In the genomic region with DNA sequence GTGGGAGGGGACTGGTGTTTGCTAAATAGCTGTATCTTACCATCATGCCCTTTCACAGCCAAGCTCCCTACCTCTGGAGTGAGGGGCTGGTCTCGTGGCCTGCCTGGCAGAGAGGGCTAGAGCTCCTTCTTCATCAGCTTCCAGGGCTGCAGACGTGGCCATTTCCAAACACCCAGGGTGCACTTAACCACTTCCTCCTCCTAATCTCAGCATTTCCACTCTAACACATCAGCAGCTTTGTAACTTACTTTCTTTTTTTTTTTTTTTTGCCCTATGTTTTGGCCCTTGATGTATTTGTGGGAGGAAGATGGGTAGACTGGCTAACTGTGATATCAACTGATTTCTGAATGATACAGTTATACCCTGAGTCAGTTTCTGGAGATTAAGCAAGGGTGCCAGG, we compare ENCODE assay signal across 21 cellular contexts. TPM values are rescaled to one million over a fixed set of nuclear protein-coding genes. Genes with fewer than 3 reads are reported as not detected.
DNase-seq lines count a peak whose midpoint lies in the region; ATAC-seq and TF ChIP-seq lines count a peak whose summit lies in the region.
"Had no signal": no experiment of that assay in that cellular context is flagged by ENCODE, and none has a peak within 500 bp of the region (broad histone marks: within the 10 kb centered on the region; RNA-seq: fewer than 3 reads in every experiment).

No MANE protein-coding gene starts in this region.

- intact Hi-C loops in CD14-positive monocyte (cut with micrococcal nuclease): no loop called here
- intact Hi-C loops in activated T-helper 1 cell treated with anti-CD3 and anti-CD28 coated beads, Interleukin-12 subunit alpha, Interleukin-12 subunit beta, Interleukin-2, Interleukin-4 antibody, amounts not matched to agents 30 ng/mL and 10 ng/mL and 1 ng/mL, durations not matched to agents 14 hours and 24 hours and 36 hours (cut with micrococcal nuclease): no loop called here
- intact Hi-C loops in PC-9 (cut with micrococcal nuclease; ENCODE audit: unreplicated experiment): no loop called here

- peaks cover 0 to 4% (median 0%) of the 10 kb centered on the region in 3 donors for H3K27me3 Mint-ChIP-seq in CD14-positive monocyte (ENCODE audit: low read depth in 3 of 3)
- H3K27me3 Mint-ChIP-seq in activated T-helper 1 cell treated with anti-CD3 and anti-CD28 coated beads, Interleukin-12 subunit alpha, Interleukin-12 subunit beta, Interleukin-2, Interleukin-4 antibody, amounts not matched to agents 30 ng/mL and 10 ng/mL and 1 ng/mL, durations not matched to agents 14 hours and 24 hours and 36 hours (ENCODE audit: insufficient read depth): no peaks in the 10 kb centered on the region
- H3K27me3 Mint-ChIP-seq: stimulated activated naive CD8-positive, alpha-beta T cell treated with anti-CD3 and anti-CD28 coated beads, Interleukin-15, Interleukin-2, amounts not matched to agents 100 ng/mL and 50 ng/mL, for 24 hours had no signal

- no TSS peak for BruUV-seq in PC-9 (replicated peaks; lab: Mats Ljungman, UMichigan)

- in situ Hi-C loops in KBM-7 (cut with MboI; ENCODE audit: low pct_unique_long_range_greater_than_20kb, low sequenced_read_pairs): no loop called here

- H3K4me3 Mint-ChIP-seq in CD14-positive monocyte: peak overlapping the region in 1 of 2 donors; percentile 80
- H3K4me3 Mint-ChIP-seq in activated T-helper 1 cell treated with anti-CD3 and anti-CD28 coated beads, Interleukin-12 subunit alpha, Interleukin-12 subunit beta, Interleukin-2, Interleukin-4 antibody, amounts not matched to agents 30 ng/mL and 10 ng/mL and 1 ng/mL, durations not matched to agents 14 hours and 24 hours and 36 hours: peak overlapping the region; percentile 20
- H3K4me3 Mint-ChIP-seq: activated T-cell treated with anti-CD3 and anti-CD28 coated beads, Interleukin-2, amount 50 U/mL, for 72 hours; HFFc6; stimulated activated naive CD8-positive, alpha-beta T cell treated with anti-CD3 and anti-CD28 coated beads, Interleukin-15, Interleukin-2, amounts not matched to agents 100 ng/mL and 50 ng/mL, for 24 hours; T-helper 1 cell treated with Interleukin-12 subunit alpha and Interleukin-12 subunit beta and Interleukin-4 antibody, amounts not matched to agents 30 μg/mL and 1 μg/mL, for 36 hours had no signal

- H3K36me3 ChIP-seq in PC-9 (ENCODE audit: low read depth): no peaks in the 10 kb centered on the region
- H3K36me3 ChIP-seq: ovary, vagina had no signal

- POLR2A ChIA-PET in PC-9 (lab: Charles Lee; ENCODE audit: unreplicated experiment): no interaction called here

- H3K4me3 ChIP-seq in PC-9: no peak overlapping the region
- H3K4me3 ChIP-seq: coronary artery, mucosa of descending colon, ovary, vagina had no signal

- no peak for DNase-seq in CD14-positive monocyte (ENCODE audit: low spot score)
- DNase-seq in KBM-7: peak; percentile 5
- DNase-seq in activated T-helper 1 cell treated with anti-CD3 and anti-CD28 coated beads, Interleukin-12 subunit alpha, Interleukin-12 subunit beta, Interleukin-2, Interleukin-4 antibody, amounts not matched to agents 30 ng/mL and 10 ng/mL and 1 ng/mL, durations not matched to agents 14 hours and 24 hours and 36 hours (ENCODE audit: low spot score): no peak
- peak; percentile 67 for DNase-seq in medulla oblongata (ENCODE audit: extremely low spot score)
- no peak for DNase-seq in NCI-H748 treated with DMSO at 0.1 percent for 48 hours (lab: John Stamatoyannopoulos, UW)
- DNase-seq in SK-N-DZ (ENCODE audit: low spot score): no peak
- no peak for DNase-seq in PC-9
- DNase-seq: activated CD4-positive, alpha-beta T cell treated with anti-CD3 and anti-CD28 coated beads, Interleukin-2, amount 50 U/mL, for 1 hour; activated T-cell treated with anti-CD3 and anti-CD28 coated beads, Interleukin-2, amount 50 U/mL, for 72 hours; erythroblast; HFFc6; islet precursor cell; mucosa of descending colon; NCI-H187 treated with DMSO at 0.1 percent for 48 hours; ovary had no signal

- H3K4me1 ChIP-seq in PC-9 (replicated peaks; ENCODE audit: insufficient read depth): no peaks in the 10 kb centered on the region
- H3K4me1 ChIP-seq: vagina had no signal

- peaks cover 50% of the 10 kb centered on the region for H3K4me1 Mint-ChIP-seq in CD14-positive monocyte
- H3K4me1 Mint-ChIP-seq in activated T-helper 1 cell treated with anti-CD3 and anti-CD28 coated beads, Interleukin-12 subunit alpha, Interleukin-12 subunit beta, Interleukin-2, Interleukin-4 antibody, amounts not matched to agents 30 ng/mL and 10 ng/mL and 1 ng/mL, durations not matched to agents 14 hours and 24 hours and 36 hours (ENCODE audit: low read depth): peaks cover 17% of the 10 kb centered on the region

- H2AFZ ChIP-seq in PC-9: no peak overlapping the region

- no peaks in the 10 kb centered on the region for H3K79me2 ChIP-seq in PC-9 (ENCODE audit: low read depth)

- H3K27ac Mint-ChIP-seq in CD14-positive monocyte: peak overlapping the region; percentile 6 to 92 (median 68)
- H3K27ac Mint-ChIP-seq in activated T-helper 1 cell treated with anti-CD3 and anti-CD28 coated beads, Interleukin-12 subunit alpha, Interleukin-12 subunit beta, Interleukin-2, Interleukin-4 antibody, amounts not matched to agents 30 ng/mL and 10 ng/mL and 1 ng/mL, durations not matched to agents 14 hours and 24 hours and 36 hours: peak overlapping the region; percentile 40
- H3K27ac Mint-ChIP-seq: activated T-cell treated with anti-CD3 and anti-CD28 coated beads, Interleukin-2, amount 50 U/mL, for 72 hours; HFFc6; stimulated activated naive CD8-positive, alpha-beta T cell treated with anti-CD3 and anti-CD28 coated beads, Interleukin-15, Interleukin-2, amounts not matched to agents 100 ng/mL and 50 ng/mL, for 24 hours; T-helper 1 cell treated with Interleukin-12 subunit alpha and Interleukin-12 subunit beta and Interleukin-4 antibody, amounts not matched to agents 30 μg/mL and 1 μg/mL, for 36 hours had no signal

- H3F3A ChIP-seq in PC-9 (ENCODE audit: insufficient read depth, low read depth): no peaks in the 10 kb centered on the region

- no peak overlapping the region for H3K4me2 ChIP-seq in PC-9

- H3K9me3 Mint-ChIP-seq in CD14-positive monocyte: no peaks in the 10 kb centered on the region
- no peaks in the 10 kb centered on the region for H3K9me3 Mint-ChIP-seq in activated T-helper 1 cell treated with anti-CD3 and anti-CD28 coated beads, Interleukin-12 subunit alpha, Interleukin-12 subunit beta, Interleukin-2, Interleukin-4 antibody, amounts not matched to agents 30 ng/mL and 10 ng/mL and 1 ng/mL, durations not matched to agents 14 hours and 24 hours and 36 hours
- H3K9me3 Mint-ChIP-seq: activated T-cell treated with anti-CD3 and anti-CD28 coated beads, Interleukin-2, amount 50 U/mL, for 72 hours; HFFc6; stimulated activated naive CD8-positive, alpha-beta T cell treated with anti-CD3 and anti-CD28 coated beads, Interleukin-15, Interleukin-2, amounts not matched to agents 100 ng/mL and 50 ng/mL, for 24 hours; T-helper 1 cell treated with Interleukin-12 subunit alpha and Interleukin-12 subunit beta and Interleukin-4 antibody, amounts not matched to agents 30 μg/mL and 1 μg/mL, for 36 hours had no signal

- H3K9me2 ChIP-seq in PC-9 (ENCODE audit: insufficient read depth): no peaks in the 10 kb centered on the region

- H3K27me3 ChIP-seq in PC-9 (ENCODE audit: insufficient read depth, low read depth): no peaks in the 10 kb centered on the region
- H3K27me3 ChIP-seq: ovary, vagina had no signal

- H3K9me3 ChIP-seq in PC-9 (ENCODE audit: insufficient read depth, low read depth): no peaks in the 10 kb centered on the region
- H3K9me3 ChIP-seq: mucosa of descending colon, ovary, vagina had no signal

- ATAC-seq in HG02973 (IDR thresholded peaks at IDR 0.05; ENCODE audit: unreplicated experiment): no peak
- ATAC-seq: activated T-cell treated with anti-CD3 and anti-CD28 coated beads, Interleukin-2, amount 50 U/mL, for 72 hours; mucosa of descending colon had no signal

- no peak for TF ChIP-seq CTCF in CD14-positive monocyte (IDR thresholded peaks at IDR 0.05)
- TF ChIP-seq CTCF in PC-9 (conservative IDR thresholded peaks at IDR 0.05): no peak

- no peak overlapping the region for H3K27ac ChIP-seq in PC-9
- H3K27ac ChIP-seq: coronary artery, ovary, vagina had no signal

- peaks cover 35 to 42% of the 10 kb centered on the region in 2 donors for H3K36me3 Mint-ChIP-seq in CD14-positive monocyte
- peaks cover 6% of the 10 kb centered on the region for H3K36me3 Mint-ChIP-seq in activated T-helper 1 cell treated with anti-CD3 and anti-CD28 coated beads, Interleukin-12 subunit alpha, Interleukin-12 subunit beta, Interleukin-2, Interleukin-4 antibody, amounts not matched to agents 30 ng/mL and 10 ng/mL and 1 ng/mL, durations not matched to agents 14 hours and 24 hours and 36 hours (ENCODE audit: low read depth)

- no peaks in the 10 kb centered on the region for H4K20me1 ChIP-seq in PC-9 (ENCODE audit: insufficient read depth)

- CTCF ChIA-PET in PC-9 (lab: Charles Lee): no interaction called here

RNA-seq across cellular contexts. Expression of a gene that starts 27.4 kb away (rescaled TPM):
- under 1 TPM; 0.12 to 0.91 TPM for polyA plus RNA-seq in CD14-positive monocyte
- total RNA-seq in activated T-helper 1 cell treated with anti-CD3 and anti-CD28 coated beads, Interleukin-12 subunit alpha, Interleukin-12 subunit beta, Interleukin-2, Interleukin-4 antibody, amounts not matched to agents 30 ng/mL and 10 ng/mL and 1 ng/mL, durations not matched to agents 14 hours and 24 hours and 36 hours: 1.3 and 2.1 TPM in 2 replicates
- 1.4 and 1.9 TPM in 2 replicates for polyA plus RNA-seq in SK-N-DZ (2014; cell fraction: cytosol; rRNA removed)
- 1.4 and 1.9 TPM in 2 replicates for polyA plus RNA-seq in SK-N-DZ (2014; cell fraction: nucleus; rRNA removed)
- 0.10 and 0.39 TPM in 2 replicates for total RNA-seq in PC-9 (2021)
- total RNA-seq: RPMI7951 had no signal

Comparison
In these comparisons a context has a peak if more than half of its experiments do, and no peak if none do; other contexts are left out.
1. DNase-seq: peak in KBM-7 (single experiment) and medulla oblongata (single experiment); none in CD14-positive monocyte (single experiment), activated T-helper 1 cell treated with anti-CD3 and anti-CD28 coated beads, Interleukin-12 subunit alpha, Interleukin-12 subunit beta, Interleukin-2, Interleukin-4 antibody, amounts not matched to agents 30 ng/mL and 10 ng/mL and 1 ng/mL, durations not matched to agents 14 hours and 24 hours and 36 hours (single experiment), NCI-H748 treated with DMSO at 0.1 percent for 48 hours (single experiment), SK-N-DZ (single experiment) and PC-9 (0 of 2).